9 cellular contexts compared by ENCODE assay signal in genomic region chr2:73260338-73260984, GRCh38. TPM values are rescaled to one million over a fixed set of nuclear protein-coding genes. Genes with fewer than 3 reads are reported as not detected.
DNase-seq lines count a peak whose midpoint lies in the region; ATAC-seq and TF ChIP-seq lines count a peak whose summit lies in the region.
"Had no signal": no experiment of that assay in that cellular context is flagged by ENCODE, and none has a peak within 500 bp of the region (broad histone marks: within the 10 kb centered on the region; RNA-seq: fewer than 3 reads in every experiment).

No MANE protein-coding gene starts in this region.

- H3K27me3 Mint-ChIP-seq in brain, result no peaks in the 10 kb centered on the region

- no peak overlapping the region for H3K4me3 Mint-ChIP-seq in brain

- H3K27me3 ChIP-seq in spleen (replicated peaks in 1 of 7), result no peaks in the 10 kb centered on the region

- peaks cover 0 to 67% (median 9%) of the 10 kb centered on the region in 6 donors for H3K36me3 ChIP-seq in spleen

- 64 to 74% (median 66%) methylated on average over 14 to 17 of the region's 17 CpGs for WGBS in spleen, 5 donors

- TF ChIP-seq CTCF in brain (conservative IDR thresholded peaks at IDR 0.05), result peak; percentile 36 to 51
- peak in 2 of 11 experiments; percentile 8 to 20 for TF ChIP-seq CTCF in spleen (IDR thresholded peaks at IDR 0.05 in 8 of 11, conservative IDR thresholded peaks at IDR 0.05 in 3 of 11)

- peaks cover 5% of the 10 kb centered on the region for H3K36me3 Mint-ChIP-seq in brain

- DNase-seq in Caki2 (ENCODE audit: low read depth), result peak; percentile 49
- peak; percentile 43 for DNase-seq in KBM-7
- peak; percentile 73 for DNase-seq in left kidney (ENCODE audit: low read depth, low spot score)
- DNase-seq in amniotic stem cell (lab: John Stamatoyannopoulos, UW), result no peak
- DNase-seq in spleen, result no peak
- DNase-seq in NCI-H510A (lab: John Stamatoyannopoulos, UW), result no peak

- no peak overlapping the region for H3K27ac Mint-ChIP-seq in brain

- H3K4me3 ChIP-seq in spleen, result no peak overlapping the region

- in situ Hi-C loops in Caki2 (cut with HindIII; ENCODE audit: low pct_unique_long_range_greater_than_20kb, low sequenced_read_pairs), result no loop called here
- in situ Hi-C loops in KBM-7 (cut with MboI; ENCODE audit: low pct_unique_long_range_greater_than_20kb, low sequenced_read_pairs), result no loop called here

- no peaks in the 10 kb centered on the region for H3K9me3 Mint-ChIP-seq in brain

- no peak for TF ChIP-seq POLR2A in spleen (IDR thresholded peaks at IDR 0.05)

- peaks cover 0 to 6% (median 0%) of the 10 kb centered on the region in 6 donors for H3K4me1 ChIP-seq in spleen

- no peaks in the 10 kb centered on the region for H3K9me3 ChIP-seq in spleen

- intact Hi-C loops in spleen (cut with DNase I; ENCODE audit: low total_unique reads), result no loop called here

- ATAC-seq in GM19328 (IDR thresholded peaks at IDR 0.05; ENCODE audit: unreplicated experiment), result no peak

- no peaks in the 10 kb centered on the region for H3K4me1 Mint-ChIP-seq in brain

- no peak overlapping the region for H3K27ac ChIP-seq in spleen
- H3K27ac ChIP-seq: epithelial cell of prostate had no signal

RNA-seq across cellular contexts. Expression of gene FBXO41, which starts 23.8 kb away (rescaled TPM):
- 0.44 and 1.2 TPM in 2 replicates for total RNA-seq in Caki2 (2014; rRNA removed; shearing (Covaris generic); ENCODE audit: low replicate concordance)
- polyA plus RNA-seq in brain (ENCODE audit: insufficient read depth, low read depth, low replicate concordance) (19.7 TPM), spleen (10 to 100 TPM in 1 of 3 donors, 1 to 10 TPM in 2; 4.8 to 11.3 (median 8.0) TPM)
- 10 to 100 TPM; 10.0 to 15.9 (median 13.3) TPM for total RNA-seq in spleen

RNA-seq across cellular contexts. Expression of gene CCT7, which starts 26.4 kb away (rescaled TPM):
- total RNA-seq in Caki2 (2014; rRNA removed; shearing (Covaris generic); ENCODE audit: low replicate concordance), result 581 and 684 TPM in 2 replicates
- polyA plus RNA-seq in brain (ENCODE audit: insufficient read depth, low read depth, low replicate concordance), result 304 TPM
- total RNA-seq in spleen, result 100 to 1,000 TPM; 122 to 184 (median 148) TPM
- polyA plus RNA-seq in spleen, result 100 to 1,000 TPM; 112 to 165 (median 152) TPM

RNA-seq across cellular contexts. Expression of gene PRADC1, which starts 27.4 kb away (rescaled TPM):
- 8.3 and 8.6 TPM in 2 replicates for total RNA-seq in Caki2 (2014; rRNA removed; shearing (Covaris generic); ENCODE audit: low replicate concordance)
- 44.5 TPM for polyA plus RNA-seq in brain (ENCODE audit: insufficient read depth, low read depth, low replicate concordance)
- 10 to 100 TPM; 12.8 to 27.1 (median 22.8) TPM for total RNA-seq in spleen
- polyA plus RNA-seq in spleen, result 10 to 100 TPM; 10.4 to 29.5 (median 21.0) TPM

RNA-seq across cellular contexts. Expression of gene EGR4, which starts 32.9 kb away (rescaled TPM):
- not detected in 2 replicates for total RNA-seq in Caki2 (2014; rRNA removed; shearing (Covaris generic); ENCODE audit: low replicate concordance)
- polyA plus RNA-seq in brain (ENCODE audit: insufficient read depth, low read depth, low replicate concordance) (0.83 TPM), spleen (under 1 TPM in 2 of 3 donors, not detected in 1; 0.02 to 0.03 TPM)
- total RNA-seq in spleen, result not detected

RNA-seq across cellular contexts. Expression of gene SMYD5, which starts 46.4 kb away (rescaled TPM):
- 54.9 and 57.7 TPM in 2 replicates for total RNA-seq in Caki2 (2014; rRNA removed; shearing (Covaris generic); ENCODE audit: low replicate concordance)
- polyA plus RNA-seq in brain (ENCODE audit: insufficient read depth, low read depth, low replicate concordance) (15.5 TPM), spleen (10 to 100 TPM; 14.6 to 22.7 (median 17.8) TPM)
- total RNA-seq in spleen, result 10 to 100 TPM; 12.3 to 27.1 (median 17.8) TPM

Comparison
In these comparisons a context has a peak if more than half of its experiments do, and no peak if none do; other contexts are left out.
1. DNase-seq: peak in Caki2 (single experiment), KBM-7 (single experiment) and left kidney (single experiment); none in amniotic stem cell (single experiment), spleen (single experiment) and NCI-H510A (single experiment).